17 cellular contexts compared by ENCODE assay signal in the genomic region with DNA sequence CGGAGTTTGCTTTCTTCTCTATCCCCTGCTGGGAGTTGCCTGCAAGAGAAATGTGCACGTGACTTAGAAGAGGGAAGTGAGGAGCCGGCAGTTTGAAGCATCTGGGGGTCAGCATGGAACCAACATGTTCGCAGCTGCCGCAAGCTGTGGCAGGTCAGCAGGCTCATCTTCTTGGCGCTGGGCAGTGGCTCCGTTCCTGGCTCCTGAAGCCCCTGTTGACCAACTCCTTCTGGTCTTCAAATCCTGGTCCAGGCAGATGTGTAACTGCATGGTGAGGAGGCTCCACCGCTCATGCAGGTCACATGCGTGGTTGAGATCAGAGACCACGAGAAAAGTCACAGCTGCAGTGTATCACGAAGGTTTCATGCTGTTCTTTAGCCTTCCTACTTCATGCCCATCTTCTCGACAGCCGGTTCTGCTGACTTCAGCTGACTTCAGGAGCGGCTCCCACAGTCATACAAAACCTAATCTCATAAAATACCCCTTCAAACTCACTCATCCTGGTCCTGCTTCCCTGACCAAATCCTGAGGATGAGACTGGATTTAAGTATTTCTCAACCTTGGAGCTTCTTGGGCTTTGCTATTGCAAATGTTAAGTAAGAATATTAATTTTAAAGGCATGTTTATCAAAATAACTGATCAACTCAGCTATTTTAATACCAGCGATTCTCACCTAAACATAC. TPM values are rescaled to one million over a fixed set of nuclear protein-coding genes. Genes with fewer than 3 reads are reported as not detected.
DNase-seq lines count a peak whose midpoint lies in the region; ATAC-seq and TF ChIP-seq lines count a peak whose summit lies in the region.
"Had no signal": no experiment of that assay in that cellular context is flagged by ENCODE, and none has a peak within 500 bp of the region (broad histone marks: within the 10 kb centered on the region; RNA-seq: fewer than 3 reads in every experiment).

No MANE protein-coding gene starts in this region.

- TF ChIP-seq CTCF in cardiac fibroblast (IDR thresholded peaks at IDR 0.05; ENCODE audit: low read depth, low read length) = no peak
- no peak for TF ChIP-seq CTCF in lower lobe of right lung (IDR thresholded peaks at IDR 0.05)

- WGBS in right cardiac atrium = 79% methylated on average over 15 of the region's 15 CpGs

- H3K4me3 ChIP-seq in cardiac fibroblast (replicated peaks in 1 of 2; ENCODE audit: low read depth in 2 of 2, low read length in 2 of 2) (no peak overlapping the region), lower lobe of right lung (no peak overlapping the region), right cardiac atrium (ENCODE audit: low read length) (no peak overlapping the region)

- H3K27ac ChIP-seq in lower lobe of right lung (no peak overlapping the region), right cardiac atrium (ENCODE audit: low read length) (no peak overlapping the region)

- DNase-seq in AG08396 (ENCODE audit: low spot score) (peak; percentile 17), MV-4-11 (lab: John Stamatoyannopoulos, UW) (peak; percentile 79), cardiac fibroblast (ENCODE audit: low read depth in 2 of 2) (peak; percentile 42 to 49), lower lobe of right lung (peak; percentile 48), DMS114 treated with DMSO at 0.1 percent for 48 hours (lab: John Stamatoyannopoulos, UW; ENCODE audit: unreplicated experiment) (no peak), NCI-H2196 treated with DMSO at 0.1 percent for 48 hours (lab: John Stamatoyannopoulos, UW; ENCODE audit: unreplicated experiment) (no peak), right cardiac atrium (no peak), NAMALWA (ENCODE audit: low spot score) (no peak)
- DNase-seq: activated CD4-positive, alpha-beta T cell treated with anti-CD3 and anti-CD28 coated beads, Interleukin-2, amount 50 U/mL, for 4 hours; DMS153; NCI-H1417; NCI-H510A; stimulated activated CD4-positive, alpha-beta T cell treated with anti-CD3 and anti-CD28 coated beads, Interleukin-12 subunit alpha, Interleukin-12 subunit beta, amount 100 ng/mL, for 4 hours; substantia nigra had no signal

- peaks cover 17% of the 10 kb centered on the region for H3K4me1 ChIP-seq in lower lobe of right lung
- no peaks in the 10 kb centered on the region for H3K4me1 ChIP-seq in right cardiac atrium (ENCODE audit: control insufficient read depth, insufficient read depth, low read length)

- no peaks in the 10 kb centered on the region for H3K36me3 ChIP-seq in lower lobe of right lung

- H3K27me3 ChIP-seq in lower lobe of right lung (ENCODE audit: low read depth) (no peaks in the 10 kb centered on the region), right cardiac atrium (ENCODE audit: control insufficient read depth, insufficient read depth) (no peaks in the 10 kb centered on the region)

- H3K9me3 ChIP-seq in lower lobe of right lung (no peaks in the 10 kb centered on the region), right cardiac atrium (ENCODE audit: control insufficient read depth, low read length) (no peaks in the 10 kb centered on the region)

- intact Hi-C loops in lower lobe of right lung (cut with DNase I) = no loop called here
- intact Hi-C loops in right cardiac atrium (cut with DNase I) = no loop called here

- peak; percentile 16 to 49 for ATAC-seq in lower lobe of right lung
- ATAC-seq in right cardiac atrium = no peak

RNA-seq across cellular contexts. Expression of a gene that starts 44.9 kb away (rescaled TPM):
- total RNA-seq in lower lobe of right lung = 2.8 TPM
- total RNA-seq in right cardiac atrium = under 1 TPM in 1 of 4 donors, not detected in 3; 0.18 TPM
- polyA plus RNA-seq in right cardiac atrium = 0.18 TPM
- total RNA-seq: dermis microvascular lymphatic vessel endothelial cell, osteocyte had no signal

RNA-seq across cellular contexts. Expression of a gene that starts 58.5 kb away (rescaled TPM):
- 0.21 TPM for total RNA-seq in lower lobe of right lung
- total RNA-seq in right cardiac atrium = not detected
- not detected for polyA plus RNA-seq in right cardiac atrium
- total RNA-seq: dermis microvascular lymphatic vessel endothelial cell, mesenteric fat pad, osteocyte had no signal

Comparison
In these comparisons a context has a peak if more than half of its experiments do, and no peak if none do; other contexts are left out.
1. DNase-seq: peak in AG08396 (single experiment), MV-4-11 (single experiment), cardiac fibroblast (2 of 2) and lower lobe of right lung (single experiment); none in DMS114 treated with DMSO at 0.1 percent for 48 hours (single experiment), NCI-H2196 treated with DMSO at 0.1 percent for 48 hours (single experiment), right cardiac atrium (0 of 3) and NAMALWA (single experiment).
2. ATAC-seq: peak in lower lobe of right lung (2 of 2); none in right cardiac atrium (0 of 2).